12 cellular contexts compared by ENCODE assay signal in genomic region chr9:135137398-135137832, GRCh38. TPM values are rescaled to one million over a fixed set of nuclear protein-coding genes. Genes with fewer than 3 reads are reported as not detected.
DNase-seq lines count a peak whose midpoint lies in the region; ATAC-seq and TF ChIP-seq lines count a peak whose summit lies in the region.
"Had no signal": no experiment of that assay in that cellular context is flagged by ENCODE, and none has a peak within 500 bp of the region (broad histone marks: within the 10 kb centered on the region; RNA-seq: fewer than 3 reads in every experiment).

No MANE protein-coding gene starts in this region.

- ATAC-seq in upper lobe of left lung (ENCODE audit: low FRiP score in 2 of 2) (no peak), HG03432 (IDR thresholded peaks at IDR 0.05; ENCODE audit: unreplicated experiment) (no peak)
- ATAC-seq: stimulated activated memory B cell treated with anti-CD40 and anti-IgM and Interleukin-4, amounts not matched to agents 10 μg/mL and 1 μg/mL and 100 μg/mL, for 72 hours had no signal

- H3K27ac ChIP-seq in H9 (ENCODE audit: insufficient read length, low read depth, low read length) (no peak overlapping the region), upper lobe of left lung (no peak overlapping the region)
- H3K27ac ChIP-seq: coronary artery had no signal

- H3K9ac ChIP-seq in H9 (ENCODE audit: extremely low read depth, insufficient read length, low read length) (no peak overlapping the region), NT2/D1 (ENCODE audit: insufficient read length, low read depth) (no peak overlapping the region)

- no peaks in the 10 kb centered on the region for H3K79me1 ChIP-seq in H9 (ENCODE audit: insufficient read depth, low read depth, low read length, poor library complexity, severe bottlenecking)

- H3K4me3 ChIP-seq in NT2/D1 (ENCODE audit: insufficient read length, low read depth) (no peak overlapping the region), fibroblast of mammary gland (ENCODE audit: control insufficient read depth, low read depth, low read length) (no peak overlapping the region), upper lobe of left lung (no peak overlapping the region)
- H3K4me3 ChIP-seq: coronary artery had no signal

- H2AFZ ChIP-seq in H9 (ENCODE audit: low read length) = no peak overlapping the region

- H3K36me3 Mint-ChIP-seq in H9 (ENCODE audit: insufficient read depth in 1 of 3, low read depth in 3 of 3) = peaks cover 7 to 11% (median 11%) of the 10 kb centered on the region in 3 experiments; a peak in 4 of 7 replicates
- H3K36me3 Mint-ChIP-seq: stimulated activated memory B cell treated with anti-CD40 and anti-IgM and Interleukin-4, amounts not matched to agents 10 μg/mL and 1 μg/mL and 100 μg/mL, for 72 hours had no signal

- no peaks in the 10 kb centered on the region for H3K9me3 ChIP-seq in H9 (ENCODE audit: control insufficient read depth, low read depth, low read length)
- peaks cover 36% of the 10 kb centered on the region for H3K9me3 ChIP-seq in NT2/D1 (ENCODE audit: insufficient read depth, low read length)
- no peaks in the 10 kb centered on the region for H3K9me3 ChIP-seq in upper lobe of left lung

- H3K4me3 Mint-ChIP-seq in H9 = no peak overlapping the region
- H3K4me3 Mint-ChIP-seq: stimulated activated memory B cell treated with anti-CD40 and anti-IgM and Interleukin-4, amounts not matched to agents 10 μg/mL and 1 μg/mL and 100 μg/mL, for 72 hours had no signal

- H4K5ac ChIP-seq in H9 (ENCODE audit: insufficient read length, low read depth, low read length) = no peak overlapping the region

- no peak overlapping the region for H2BK5ac ChIP-seq in H9 (ENCODE audit: insufficient read length, low read length)

- H3K23ac ChIP-seq in H9 (ENCODE audit: insufficient read length, low read depth, low read length) = no peak overlapping the region

- no peak for TF ChIP-seq POLR2A in upper lobe of left lung (IDR thresholded peaks at IDR 0.05)

- H2AK5ac ChIP-seq in H9 (ENCODE audit: insufficient read length, low read length) = no peak overlapping the region

- H3K56ac ChIP-seq in H9 (ENCODE audit: insufficient read length, low read depth, low read length) = no peak overlapping the region

- peak overlapping the region in 1 of 3 experiments; percentile 10; a peak in 1 of 7 replicates for H3K27ac Mint-ChIP-seq in H9
- H3K27ac Mint-ChIP-seq: stimulated activated memory B cell treated with anti-CD40 and anti-IgM and Interleukin-4, amounts not matched to agents 10 μg/mL and 1 μg/mL and 100 μg/mL, for 72 hours had no signal

- H3K4me1 Mint-ChIP-seq in H9 = peaks cover 16 to 20% of the 10 kb centered on the region in 2 experiments
- H3K4me1 Mint-ChIP-seq: stimulated activated memory B cell treated with anti-CD40 and anti-IgM and Interleukin-4, amounts not matched to agents 10 μg/mL and 1 μg/mL and 100 μg/mL, for 72 hours had no signal

- H2BK15ac ChIP-seq in H9 (ENCODE audit: low read depth, low read length) = no peak overlapping the region

- no peak overlapping the region for H3T11ph ChIP-seq in H9 (ENCODE audit: low read length)

- DNase-seq in H9 (peak; percentile 44), NT2/D1 (ENCODE audit: low read depth, low spot score) (peak; percentile 60), fibroblast of mammary gland (ENCODE audit: low read depth) (peak; percentile 8), putamen (ENCODE audit: low spot score) (peak; percentile 49), SIG-M5 treated with dmso at 0.1 percent for 504 hours (lab: John Stamatoyannopoulos, UW; ENCODE audit: unreplicated experiment) (no peak), upper lobe of left lung (no peak)
- DNase-seq: activated T-cell treated with anti-CD3 and anti-CD28 coated beads, Interleukin-2, amount 50 U/mL, for 1 hour; stimulated activated CD4-positive, alpha-beta T cell treated with anti-CD3 and anti-CD28 coated beads, Interleukin-15, amount 100 ng/mL, for 24 hours had no signal

- H3K4ac ChIP-seq in H9 (ENCODE audit: low read depth, low read length) = no peak overlapping the region

- TF ChIP-seq EP300 in upper lobe of left lung (IDR thresholded peaks at IDR 0.05) = no peak

- TF ChIP-seq CTCF in H9 (conservative IDR thresholded peaks at IDR 0.05) (no peak), fibroblast of mammary gland (conservative IDR thresholded peaks at IDR 0.05; ENCODE audit: control insufficient read depth, insufficient read depth, low read depth, low read length) (no peak), upper lobe of left lung (IDR thresholded peaks at IDR 0.05) (no peak)

- H3K23me2 ChIP-seq in H9 (ENCODE audit: insufficient read length, low read depth, low read length, poor library complexity, severe bottlenecking) = peaks cover 2% of the 10 kb centered on the region

- H3K36me3 ChIP-seq in NT2/D1 (ENCODE audit: insufficient read depth, insufficient read length, low read length) = no peaks in the 10 kb centered on the region
- no peaks in the 10 kb centered on the region for H3K36me3 ChIP-seq in upper lobe of left lung

- no peak overlapping the region for H3K14ac ChIP-seq in H9 (ENCODE audit: insufficient read depth, low read length)

- H4K8ac ChIP-seq in H9 (replicated peaks; ENCODE audit: insufficient read length, low read depth, low read length) = no peak overlapping the region

- WGBS in H9 (ENCODE audit: extremely low coverage, insufficient read length, low lambda C conversion rate) = no CpG with 5 or more reads among the region's 9 CpGs
- WGBS in upper lobe of left lung, 2 donors = 10 to 27% methylated on average over 8 to 9 of the region's 9 CpGs

- no peak overlapping the region for H4K91ac ChIP-seq in H9 (ENCODE audit: insufficient read length, low read depth, low read length)

- H3K9me3 Mint-ChIP-seq in H9 = peaks cover 11 to 16% of the 10 kb centered on the region in 2 experiments
- H3K9me3 Mint-ChIP-seq: stimulated activated memory B cell treated with anti-CD40 and anti-IgM and Interleukin-4, amounts not matched to agents 10 μg/mL and 1 μg/mL and 100 μg/mL, for 72 hours had no signal

- H2BK120ac ChIP-seq in H9 (ENCODE audit: low read depth, low read length, poor library complexity, severe bottlenecking) = no peak overlapping the region

- H3K27me3 Mint-ChIP-seq in H9 (ENCODE audit: low read depth) = peaks cover 11% of the 10 kb centered on the region

- H4K20me1 ChIP-seq in H9 (ENCODE audit: control insufficient read depth, insufficient read depth, insufficient read length) = peaks cover 2% of the 10 kb centered on the region

- H3K18ac ChIP-seq in H9 (ENCODE audit: insufficient read length, low read depth, low read length) = no peak overlapping the region

- H2BK20ac ChIP-seq in H9 (ENCODE audit: low read depth, low read length, poor library complexity, severe bottlenecking) = no peak overlapping the region

- no peaks in the 10 kb centered on the region for H3K4me1 ChIP-seq in H9 (ENCODE audit: insufficient read depth, low read length)
- peaks cover 26% of the 10 kb centered on the region for H3K4me1 ChIP-seq in NT2/D1 (ENCODE audit: insufficient read depth, insufficient read length)
- no peaks in the 10 kb centered on the region for H3K4me1 ChIP-seq in upper lobe of left lung

- H2BK12ac ChIP-seq in H9 (ENCODE audit: insufficient read length, low read depth, low read length) = no peak overlapping the region

- H3K27me3 ChIP-seq in H9 (ENCODE audit: insufficient read depth, low read length) (no peaks in the 10 kb centered on the region), NT2/D1 (ENCODE audit: insufficient read depth, insufficient read length) (peaks cover 50% of the 10 kb centered on the region), upper lobe of left lung (no peaks in the 10 kb centered on the region)

- H3K4me2 ChIP-seq in H9 (ENCODE audit: insufficient read depth, insufficient read length, low read length) = no peak overlapping the region

- H3K79me2 ChIP-seq in H9 (ENCODE audit: insufficient read depth, low read length) = no peaks in the 10 kb centered on the region

RNA-seq across cellular contexts. Expression of gene OLFM1, which starts 49.9 kb away (rescaled TPM):
- total RNA-seq in H9 (2021) (34.1 and 36.8 TPM in 2 replicates), upper lobe of left lung (10 to 100 TPM in 4 of 6 donors, 1 to 10 TPM in 2; 3.1 to 47.9 (median 18.5) TPM)
- total RNA-seq: myocyte had no signal

Comparison
In these comparisons a context has a peak if more than half of its experiments do, and no peak if none do; other contexts are left out.
1. DNase-seq: peak in H9 (single experiment), NT2/D1 (single experiment), fibroblast of mammary gland (single experiment) and putamen (single experiment); none in SIG-M5 treated with dmso at 0.1 percent for 504 hours (single experiment) and upper lobe of left lung (0 of 2).